14 cellular contexts compared by ENCODE assay signal in genomic region chr3:168684519-168684918, GRCh38.
A peak's percentile ranks its signal among the peaks of the same experiment; 100 is the strongest.
DNase-seq lines count a peak whose midpoint lies in the region; ATAC-seq and TF ChIP-seq lines count a peak whose summit lies in the region.
"Had no signal": no experiment of that assay in that cellular context is flagged by ENCODE, and none has a peak within 500 bp of the region (broad histone marks: within the 10 kb centered on the region; RNA-seq: fewer than 3 reads in every experiment).

No MANE protein-coding gene starts in this region.

- no peaks in the 10 kb centered on the region for H3K9me3 ChIP-seq in right atrium auricular region
- no peaks in the 10 kb centered on the region for H3K9me3 ChIP-seq in T-helper 17 cell (ENCODE audit: control insufficient read depth, low read length, poor library complexity, severe bottlenecking)
- H3K9me3 ChIP-seq: Caco-2 had no signal

- POLR2A ChIA-PET in activated CD4-positive, alpha-beta memory T cell treated with anti-CD3 and anti-CD28 coated beads for 36 hours (lab: Charles Lee): no interaction called here

- H3K27ac Mint-ChIP-seq in T-helper 17 cell: no peak overlapping the region
- H3K27ac Mint-ChIP-seq in activated CD4-positive, alpha-beta memory T cell treated with anti-CD3 and anti-CD28 coated beads for 36 hours: no peak overlapping the region
- H3K27ac Mint-ChIP-seq: CD14-positive monocyte; CD8-positive, alpha-beta T cell had no signal

- no peaks in the 10 kb centered on the region for H3K27me3 ChIP-seq in right atrium auricular region

- CTCF ChIA-PET in activated CD4-positive, alpha-beta memory T cell treated with anti-CD3 and anti-CD28 coated beads for 36 hours (lab: Charles Lee): no interaction called here

- no peak for TF ChIP-seq CTCF in right atrium auricular region (IDR thresholded peaks at IDR 0.05)

- H3K9me3 Mint-ChIP-seq in activated CD4-positive, alpha-beta memory T cell treated with anti-CD3 and anti-CD28 coated beads for 36 hours: peaks cover 2% of the 10 kb centered on the region
- H3K9me3 Mint-ChIP-seq: CD14-positive monocyte had no signal

- no peaks in the 10 kb centered on the region for H3K4me1 Mint-ChIP-seq in T-helper 17 cell
- no peaks in the 10 kb centered on the region for H3K4me1 Mint-ChIP-seq in activated CD4-positive, alpha-beta memory T cell treated with anti-CD3 and anti-CD28 coated beads for 36 hours (ENCODE audit: low read depth)
- H3K4me1 Mint-ChIP-seq: CD14-positive monocyte had no signal

- H3K4me3 Mint-ChIP-seq in T-helper 17 cell: no peak overlapping the region
- no peak overlapping the region for H3K4me3 Mint-ChIP-seq in activated CD4-positive, alpha-beta memory T cell treated with anti-CD3 and anti-CD28 coated beads for 36 hours
- H3K4me3 Mint-ChIP-seq: CD14-positive monocyte; CD8-positive, alpha-beta T cell had no signal

- no peaks in the 10 kb centered on the region for H3K36me3 Mint-ChIP-seq in T-helper 17 cell (ENCODE audit: low read depth)
- H3K36me3 Mint-ChIP-seq in activated CD4-positive, alpha-beta memory T cell treated with anti-CD3 and anti-CD28 coated beads for 36 hours: no peaks in the 10 kb centered on the region
- H3K36me3 Mint-ChIP-seq: CD14-positive monocyte; CD8-positive, alpha-beta T cell had no signal

- H3K4me1 ChIP-seq in right atrium auricular region: no peaks in the 10 kb centered on the region
- H3K4me1 ChIP-seq: Caco-2 had no signal

- H3K27me3 Mint-ChIP-seq in T-helper 17 cell: no peaks in the 10 kb centered on the region
- H3K27me3 Mint-ChIP-seq in activated CD4-positive, alpha-beta memory T cell treated with anti-CD3 and anti-CD28 coated beads for 36 hours: no peaks in the 10 kb centered on the region

- H3K4me3 ChIP-seq in right atrium auricular region: no peak overlapping the region
- H3K4me3 ChIP-seq: GM12878, GM23248 had no signal

- peak; percentile 22 for DNase-seq in DMS 273 (lab: John Stamatoyannopoulos, UW; ENCODE audit: unreplicated experiment)
- DNase-seq in DMS 273 treated with DMSO at 0.1 percent for 48 hours (lab: John Stamatoyannopoulos, UW): no peak
- no peak for DNase-seq in left cardiac atrium
- DNase-seq in right atrium auricular region (ENCODE audit: low spot score): no peak
- peak; percentile 8 for DNase-seq in OCI-M1 (lab: John Stamatoyannopoulos, UW)
- DNase-seq in T-helper 17 cell: no peak
- no peak for DNase-seq in activated CD4-positive, alpha-beta memory T cell treated with anti-CD3 and anti-CD28 coated beads for 36 hours
- DNase-seq: Caco-2; CD8-positive, alpha-beta T cell; GM23248; H7 had no signal

- H3K36me3 ChIP-seq in right atrium auricular region: no peaks in the 10 kb centered on the region

- intact Hi-C loops in left cardiac atrium (cut with DNase I): no loop called here
- intact Hi-C loops in activated CD4-positive, alpha-beta memory T cell treated with anti-CD3 and anti-CD28 coated beads for 36 hours (cut with micrococcal nuclease): no loop called here

- H3K27ac ChIP-seq in right atrium auricular region: no peak overlapping the region
- H3K27ac ChIP-seq: 22Rv1, GM23248 had no signal

- ATAC-seq in left cardiac atrium (peak; percentile 34 to 56), T-helper 17 cell (no peak)
- ATAC-seq: CD8-positive, alpha-beta T cell; GM12878 had no signal

Comparison
In these comparisons a context has a peak if more than half of its experiments do, and no peak if none do; other contexts are left out.
1. DNase-seq: peak in DMS 273 (single experiment) and OCI-M1 (single experiment); none in DMS 273 treated with DMSO at 0.1 percent for 48 hours (single experiment), left cardiac atrium (single experiment), right atrium auricular region (single experiment), T-helper 17 cell (0 of 3) and activated CD4-positive, alpha-beta memory T cell treated with anti-CD3 and anti-CD28 coated beads for 36 hours (single experiment).